ENCODE assay signal across 8 cellular contexts in the genomic region with DNA sequence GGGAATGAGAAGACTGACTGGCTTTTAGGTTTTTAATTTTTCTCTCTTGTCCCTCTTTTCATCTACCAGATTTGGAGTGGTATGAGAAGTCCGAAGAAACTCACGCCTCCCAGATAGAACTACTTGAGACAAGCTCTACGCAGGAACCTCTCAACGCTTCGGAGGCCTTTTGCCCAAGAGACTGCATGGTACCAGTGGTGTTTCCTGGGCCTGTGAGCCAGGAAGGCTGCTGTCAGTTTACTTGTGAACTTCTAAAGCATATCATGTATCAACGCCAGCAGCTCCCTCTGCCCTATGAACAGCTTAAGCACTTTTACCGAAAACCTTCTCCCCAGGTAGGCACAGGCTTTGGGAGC. TPM values are rescaled to one million over a fixed set of nuclear protein-coding genes. Genes with fewer than 3 reads are reported as not detected.
DNase-seq lines count a peak whose midpoint lies in the region; TF ChIP-seq lines count a peak whose summit lies in the region.

No MANE protein-coding gene starts in this region.

- no peaks in the 10 kb centered on the region for H4K20me1 ChIP-seq in OCI-LY1 (ENCODE audit: insufficient read depth, low read length)

- TF ChIP-seq CTCF in OCI-LY1 (IDR thresholded peaks at IDR 0.05; ENCODE audit: low read length): no peak
- TF ChIP-seq CTCF in choroid plexus epithelial cell (conservative IDR thresholded peaks at IDR 0.05; ENCODE audit: low read depth, low read length): no peak
- TF ChIP-seq CTCF in GM13977 (IDR thresholded peaks at IDR 0.05; ENCODE audit: extremely low read depth, insufficient read depth, missing control alignments): no peak

- in situ Hi-C loops in GM13977 (cut with MboI; ENCODE audit: low pct_unique_long_range_greater_than_20kb, low sequenced_read_pairs, unreplicated experiment): no loop called here

- H3K27ac ChIP-seq in OCI-LY1 (ENCODE audit: low read depth, low read length, poor library complexity, severe bottlenecking): peak overlapping the region; percentile 74

- H3K9ac ChIP-seq in OCI-LY1 (ENCODE audit: low read length): peak overlapping the region; percentile 99

- H3K9me3 ChIP-seq in OCI-LY1 (ENCODE audit: low read length) (no peaks in the 10 kb centered on the region), mononuclear cell (ENCODE audit: low read depth, low read length) (no peaks in the 10 kb centered on the region)

- no peaks in the 10 kb centered on the region for H3F3A ChIP-seq in OCI-LY1 (ENCODE audit: insufficient read depth, low read length)

- H3K4me1 ChIP-seq in OCI-LY1 (ENCODE audit: insufficient read depth, low read length, severe bottlenecking) (peaks cover 32% of the 10 kb centered on the region), mononuclear cell (ENCODE audit: insufficient read depth, low read length) (peaks cover 44% of the 10 kb centered on the region)

- DNase-seq in DMS53 (lab: John Stamatoyannopoulos, UW) (peak; percentile 55), DMS53 treated with DMSO at 0.1 percent for 48 hours (lab: John Stamatoyannopoulos, UW; ENCODE audit: unreplicated experiment) (no peak), choroid plexus epithelial cell (ENCODE audit: low read depth) (peak; percentile 39), NCI-H2107 (lab: John Stamatoyannopoulos, UW) (no peak), GM13977 (ENCODE audit: low spot score) (no peak), midbrain (lab: John Stamatoyannopoulos, UW) (no peak)

- peak overlapping the region; percentile 99 for H3K4me2 ChIP-seq in OCI-LY1 (ENCODE audit: low read length)

- H3K4me3 ChIP-seq in OCI-LY1 (ENCODE audit: low read depth, low read length, poor library complexity, severe bottlenecking) (peak overlapping the region; percentile 98), choroid plexus epithelial cell (ENCODE audit: low read depth, low read length) (peak overlapping the region; percentile 89), mononuclear cell (ENCODE audit: low read length) (peak overlapping the region; percentile 96)

- no peaks in the 10 kb centered on the region for H3K27me3 ChIP-seq in OCI-LY1 (ENCODE audit: insufficient read depth, low read length)
- H3K27me3 ChIP-seq in mononuclear cell (ENCODE audit: insufficient read depth, low read length): no peaks in the 10 kb centered on the region

- H3K79me2 ChIP-seq in OCI-LY1 (ENCODE audit: insufficient read depth, low read length): peaks cover 10% of the 10 kb centered on the region

- no peaks in the 10 kb centered on the region for H3K9me2 ChIP-seq in OCI-LY1 (ENCODE audit: low read depth, low read length)

- H3K36me3 ChIP-seq in OCI-LY1 (ENCODE audit: insufficient read depth, low read length): peaks cover 36% of the 10 kb centered on the region

- H2AFZ ChIP-seq in OCI-LY1 (ENCODE audit: low read length): no peak overlapping the region

RNA-seq across cellular contexts. Expression of gene MAD2L1BP, which starts 0.7 kb away (rescaled TPM):
- 55.9 TPM for total RNA-seq in mononuclear cell

RNA-seq across cellular contexts. Expression of gene GTPBP2, which starts 7.2 kb away (rescaled TPM):
- 31.7 TPM for total RNA-seq in mononuclear cell

RNA-seq across cellular contexts. Expression of gene RSPH9, which starts 8.5 kb away (rescaled TPM):
- 0.42 TPM for total RNA-seq in mononuclear cell

RNA-seq across cellular contexts. Expression of gene MRPS18A, which starts 51.3 kb away (rescaled TPM):
- total RNA-seq in mononuclear cell: 29.5 TPM

Comparison
In these comparisons a context has a peak if more than half of its experiments do, and no peak if none do; other contexts are left out.
1. DNase-seq: peak in DMS53 (single experiment) and choroid plexus epithelial cell (single experiment); none in DMS53 treated with DMSO at 0.1 percent for 48 hours (single experiment), NCI-H2107 (single experiment), GM13977 (single experiment) and midbrain (single experiment).
2. Peak in every context shown above with its lines, with median percentiles within 50 percentile points of each other: H3K4me3 ChIP-seq.